19 cellular contexts compared by ENCODE assay signal in genomic region chr12:116093915-116094314, GRCh38.
DNase-seq lines count a peak whose midpoint lies in the region; ATAC-seq, FAIRE-seq and TF ChIP-seq lines count a peak whose summit lies in the region.
"Had no signal": no experiment of that assay in that cellular context is flagged by ENCODE, and none has a peak within 500 bp of the region (broad histone marks: within the 10 kb centered on the region; RNA-seq: fewer than 3 reads in every experiment).

No MANE protein-coding gene starts in this region.

- intact Hi-C loops in cardiac septum (cut with DNase I) (no loop called here), Right ventricle myocardium inferior (cut with DNase I) (no loop called here)

- ATAC-seq in GM19397 (IDR thresholded peaks at IDR 0.05; ENCODE audit: unreplicated experiment) (no peak), Right ventricle myocardium inferior (no peak)
- ATAC-seq: GM12878, GM23338 had no signal

- peak; percentile 9 for FAIRE-seq in A204.1 (lab: Jason Lieb, UNC)
- FAIRE-seq: GM12878, GM18507 had no signal

- no peak overlapping the region for H3K4me3 ChIP-seq in choroid plexus epithelial cell (ENCODE audit: low read depth, low read length)
- H3K4me3 ChIP-seq: GM12878, GM23338, MG63, SJSA1 had no signal

- TF ChIP-seq CTCF in choroid plexus epithelial cell (conservative IDR thresholded peaks at IDR 0.05; ENCODE audit: low read depth, low read length), result no peak

- DNase-seq in LHCN-M2 (ENCODE audit: low read depth) (peak; percentile 37), choroid plexus epithelial cell (ENCODE audit: low read depth) (peak; percentile 40), myocyte (ENCODE audit: low read depth) (peak; percentile 13), NCI-H1048 (lab: John Stamatoyannopoulos, UW) (no peak), cardiac septum (ENCODE audit: low spot score) (no peak), Right ventricle myocardium inferior (ENCODE audit: missing footprints) (no peak)
- DNase-seq: DMS53; KG1; MG63; NCI-H1105 treated with DMSO at 0.1 percent for 48 hours; NCI-H187; NCI-H524; NK-92 treated with Interleukin-12 subunit alpha and Interleukin-12 subunit beta, amount 100 ng/mL, for 24 hours had no signal

Comparison
In these comparisons a context has a peak if more than half of its experiments do, and no peak if none do; other contexts are left out.
1. DNase-seq: peak in LHCN-M2 (single experiment), choroid plexus epithelial cell (single experiment) and myocyte (single experiment); none in NCI-H1048 (single experiment), cardiac septum (single experiment) and Right ventricle myocardium inferior (single experiment).